Comparison of ENCODE assay signal across 34 cellular contexts in genomic region chr4:114549638-114550037, GRCh38. TPM values are rescaled to one million over a fixed set of nuclear protein-coding genes. Genes with fewer than 3 reads are reported as not detected.
"Had no signal": no experiment of that assay in that cellular context is flagged by ENCODE, and none has a peak within 500 bp of the region (broad histone marks: within the 10 kb centered on the region; RNA-seq: fewer than 3 reads in every experiment).

No MANE protein-coding gene starts in this region.

- H3K4me1 Mint-ChIP-seq: activated B cell treated with CpG ODN at 0.5 μM for 24 hours; activated CD4-positive, alpha-beta T cell treated with anti-CD3 and anti-CD28 coated beads, Interleukin-2, amount 10 ng/mL, durations not matched to agents 24 days and 14 days; activated naive CD4-positive, alpha-beta T cell treated with anti-CD3 and anti-CD28 coated beads, Interleukin-2, amount 10 ng/mL, durations not matched to agents 7 days and 5 days; activated naive CD4-positive, alpha-beta T cell treated with anti-CD3 and anti-CD28 coated beads, Interleukin-2, amount 50 U/mL, for 24 hours; activated naive CD8-positive, alpha-beta T cell treated with anti-CD3 and anti-CD28 coated beads, Interleukin-2, amount 10 ng/mL, durations not matched to agents 7 days and 5 days; activated naive CD8-positive, alpha-beta T cell treated with anti-CD3 and anti-CD28 coated beads, Interleukin-2, amount 50 U/mL, for 24 hours; brain; central memory CD8-positive, alpha-beta T cell had no signal

- H3K27ac Mint-ChIP-seq: activated B cell treated with CpG ODN at 0.5 μM for 24 hours; activated CD4-positive, alpha-beta memory T cell treated with anti-CD3 and anti-CD28 coated beads for 36 hours; activated CD4-positive, alpha-beta T cell treated with anti-CD3 and anti-CD28 coated beads, Interleukin-2, amount 10 ng/mL, durations not matched to agents 24 days and 14 days; activated CD8-positive, alpha-beta T cell treated with anti-CD3 and anti-CD28 coated beads for 36 hours; activated naive CD4-positive, alpha-beta T cell treated with anti-CD3 and anti-CD28 coated beads, Interleukin-2, amount 10 ng/mL, durations not matched to agents 7 days and 5 days; activated naive CD4-positive, alpha-beta T cell treated with anti-CD3 and anti-CD28 coated beads, Interleukin-2, amount 50 U/mL, for 24 hours; activated naive CD8-positive, alpha-beta T cell; activated naive CD8-positive, alpha-beta T cell treated with anti-CD3 and anti-CD28 coated beads, Interleukin-2, amount 10 ng/mL, durations not matched to agents 7 days and 5 days; activated naive CD8-positive, alpha-beta T cell treated with anti-CD3 and anti-CD28 coated beads, Interleukin-2, amount 50 U/mL, for 24 hours; activated T-cell treated with anti-CD3 and anti-CD28 coated beads, Interleukin-2, amount 50 U/mL, for 24 hours; activated T-helper 2 cell treated with anti-CD3 and anti-CD28 coated beads, Interferon-gamma antibody, Interleukin-2, Interleukin-4, amounts not matched to agents 10 μg/mL and 5 μg/mL and 100 μg/mL, durations not matched to agents 14 hours and 24 hours and 36 hours; brain; T-helper 1 cell treated with Interleukin-12 subunit alpha and Interleukin-12 subunit beta and Interleukin-4 antibody, amounts not matched to agents 30 μg/mL and 1 μg/mL, for 36 hours; T-helper 2 cell treated with Interferon-gamma antibody and Interleukin-4, amounts not matched to agents 5 μg/mL and 100 μg/mL, for 36 hours had no signal

- DNase-seq: activated B cell treated with CpG ODN at 0.5 μM for 24 hours; activated CD4-positive, alpha-beta memory T cell treated with anti-CD3 and anti-CD28 coated beads for 36 hours; activated CD4-positive, alpha-beta T cell treated with anti-CD3 and anti-CD28 coated beads for 4 hours; activated CD4-positive, alpha-beta T cell treated with anti-CD3 and anti-CD28 coated beads, Interleukin-2, amount 10 ng/mL, durations not matched to agents 24 days and 14 days; activated CD4-positive, alpha-beta T cell treated with anti-CD3 and anti-CD28 coated beads, Interleukin-2, amount 50 U/mL, for 1 hour; activated CD4-positive, alpha-beta T cell treated with anti-CD3 and anti-CD28 coated beads, Interleukin-2, amount 50 U/mL, for 4 hours; activated CD4-positive, CD25-positive, alpha-beta regulatory T cell treated with anti-CD3 and anti-CD28 coated beads, Interleukin-2, amount 50 U/mL, for 72 hours; activated CD8-positive, alpha-beta memory T cell treated with anti-CD3 and anti-CD28 coated beads, Interleukin-2, amount 50 U/mL, for 4 hours; activated CD8-positive, alpha-beta T cell treated with anti-CD3 and anti-CD28 coated beads for 36 hours; activated effector memory CD4-positive, alpha-beta T cell treated with Interleukin-2 at 50 U/mL for 16 hours; activated gamma-delta T cell; activated naive CD4-positive, alpha-beta T cell treated with anti-CD3 and anti-CD28 coated beads, Interleukin-2, amount 10 ng/mL, durations not matched to agents 7 days and 5 days; activated naive CD4-positive, alpha-beta T cell treated with Interleukin-2 at 50 U/mL for 16 hours; activated naive CD8-positive, alpha-beta T cell treated with anti-CD3 and anti-CD28 coated beads, Interleukin-2, amount 10 ng/mL, durations not matched to agents 7 days and 5 days; activated naive CD8-positive, alpha-beta T cell treated with anti-CD3 and anti-CD28 coated beads, Interleukin-2, amount 50 U/mL, for 24 hours; activated T-cell treated with anti-CD3 and anti-CD28 coated beads, Interleukin-2, amount 50 U/mL, for 24 hours; activated T-cell treated with anti-CD3 and anti-CD28 coated beads, Interleukin-2, amount 50 U/mL, for 48 hours; amygdala; anterior cingulate cortex; caudate nucleus; cerebellar nuclear complex; T-helper 1 cell; T-helper 2 cell; T-helper 9 cell had no signal

- ATAC-seq: activated CD8-positive, alpha-beta T cell treated with anti-CD3 and anti-CD28 coated beads for 36 hours; activated naive CD8-positive, alpha-beta T cell treated with anti-CD3 and anti-CD28 coated beads, Interleukin-2, amount 50 U/mL, for 24 hours had no signal

- H3K27me3 Mint-ChIP-seq: activated CD4-positive, alpha-beta memory T cell treated with anti-CD3 and anti-CD28 coated beads for 36 hours; activated CD4-positive, alpha-beta T cell treated with anti-CD3 and anti-CD28 coated beads, Interleukin-2, amount 10 ng/mL, durations not matched to agents 24 days and 14 days; activated naive CD4-positive, alpha-beta T cell treated with anti-CD3 and anti-CD28 coated beads, Interleukin-2, amount 10 ng/mL, durations not matched to agents 7 days and 5 days; activated naive CD8-positive, alpha-beta T cell treated with anti-CD3 and anti-CD28 coated beads, Interleukin-2, amount 10 ng/mL, durations not matched to agents 7 days and 5 days; activated naive CD8-positive, alpha-beta T cell treated with anti-CD3 and anti-CD28 coated beads, Interleukin-2, amount 50 U/mL, for 24 hours; central memory CD8-positive, alpha-beta T cell had no signal

- H3K36me3 Mint-ChIP-seq: activated CD4-positive, alpha-beta memory T cell treated with anti-CD3 and anti-CD28 coated beads for 36 hours; activated naive CD4-positive, alpha-beta T cell treated with anti-CD3 and anti-CD28 coated beads, Interleukin-2, amount 10 ng/mL, durations not matched to agents 7 days and 5 days; activated naive CD4-positive, alpha-beta T cell treated with anti-CD3 and anti-CD28 coated beads, Interleukin-2, amount 50 U/mL, for 24 hours; activated naive CD8-positive, alpha-beta T cell; activated naive CD8-positive, alpha-beta T cell treated with anti-CD3 and anti-CD28 coated beads, Interleukin-2, amount 10 ng/mL, durations not matched to agents 7 days and 5 days; brain had no signal

- H3K4me3 ChIP-seq: ascending aorta, cardiac muscle cell had no signal

- H3K4me3 Mint-ChIP-seq: activated B cell treated with CpG ODN at 0.5 μM for 24 hours; activated CD4-positive, alpha-beta memory T cell treated with anti-CD3 and anti-CD28 coated beads for 36 hours; activated CD4-positive, alpha-beta T cell treated with anti-CD3 and anti-CD28 coated beads, Interleukin-2, amount 10 ng/mL, durations not matched to agents 24 days and 14 days; activated CD8-positive, alpha-beta T cell treated with anti-CD3 and anti-CD28 coated beads for 36 hours; activated naive CD4-positive, alpha-beta T cell treated with anti-CD3 and anti-CD28 coated beads, Interleukin-2, amount 10 ng/mL, durations not matched to agents 7 days and 5 days; activated naive CD4-positive, alpha-beta T cell treated with anti-CD3 and anti-CD28 coated beads, Interleukin-2, amount 50 U/mL, for 24 hours; activated naive CD8-positive, alpha-beta T cell; activated naive CD8-positive, alpha-beta T cell treated with anti-CD3 and anti-CD28 coated beads, Interleukin-2, amount 10 ng/mL, durations not matched to agents 7 days and 5 days; activated naive CD8-positive, alpha-beta T cell treated with anti-CD3 and anti-CD28 coated beads, Interleukin-2, amount 50 U/mL, for 24 hours; activated T-cell treated with anti-CD3 and anti-CD28 coated beads, Interleukin-2, amount 50 U/mL, for 24 hours; brain; central memory CD8-positive, alpha-beta T cell; T-helper 1 cell treated with Interleukin-12 subunit alpha and Interleukin-12 subunit beta and Interleukin-4 antibody, amounts not matched to agents 30 μg/mL and 1 μg/mL, for 36 hours; T-helper 2 cell treated with Interferon-gamma antibody and Interleukin-4, amounts not matched to agents 5 μg/mL and 100 μg/mL, for 36 hours had no signal

- H3K27ac ChIP-seq: ascending aorta, cardiac muscle cell, VCaP had no signal

- H3K9me3 ChIP-seq: ascending aorta had no signal

- H3K4me1 ChIP-seq: ascending aorta had no signal

- H3K27me3 ChIP-seq: ascending aorta, cardiac muscle cell had no signal

- H3K9me3 Mint-ChIP-seq: activated CD4-positive, alpha-beta T cell treated with anti-CD3 and anti-CD28 coated beads, Interleukin-2, amount 10 ng/mL, durations not matched to agents 24 days and 14 days; activated naive CD4-positive, alpha-beta T cell treated with anti-CD3 and anti-CD28 coated beads, Interleukin-2, amount 50 U/mL, for 24 hours; T-helper 1 cell treated with Interleukin-12 subunit alpha and Interleukin-12 subunit beta and Interleukin-4 antibody, amounts not matched to agents 30 μg/mL and 1 μg/mL, for 36 hours had no signal

- H3K36me3 ChIP-seq: ascending aorta, cardiac muscle cell had no signal

RNA-seq across cellular contexts. Expression of gene UGT8, which starts 49.0 kb away (rescaled TPM):
- total RNA-seq: activated CD4-positive, alpha-beta T cell treated with anti-CD3 and anti-CD28 coated beads, Interleukin-2, amount 10 ng/mL, durations not matched to agents 24 days and 14 days; activated T-helper 2 cell treated with anti-CD3 and anti-CD28 coated beads, Interferon-gamma antibody, Interleukin-2, Interleukin-4, amounts not matched to agents 10 μg/mL and 5 μg/mL and 100 μg/mL, durations not matched to agents 14 hours and 24 hours and 36 hours; ascending aorta had no signal
